8 cellular contexts compared by ENCODE assay signal in the genomic region with DNA sequence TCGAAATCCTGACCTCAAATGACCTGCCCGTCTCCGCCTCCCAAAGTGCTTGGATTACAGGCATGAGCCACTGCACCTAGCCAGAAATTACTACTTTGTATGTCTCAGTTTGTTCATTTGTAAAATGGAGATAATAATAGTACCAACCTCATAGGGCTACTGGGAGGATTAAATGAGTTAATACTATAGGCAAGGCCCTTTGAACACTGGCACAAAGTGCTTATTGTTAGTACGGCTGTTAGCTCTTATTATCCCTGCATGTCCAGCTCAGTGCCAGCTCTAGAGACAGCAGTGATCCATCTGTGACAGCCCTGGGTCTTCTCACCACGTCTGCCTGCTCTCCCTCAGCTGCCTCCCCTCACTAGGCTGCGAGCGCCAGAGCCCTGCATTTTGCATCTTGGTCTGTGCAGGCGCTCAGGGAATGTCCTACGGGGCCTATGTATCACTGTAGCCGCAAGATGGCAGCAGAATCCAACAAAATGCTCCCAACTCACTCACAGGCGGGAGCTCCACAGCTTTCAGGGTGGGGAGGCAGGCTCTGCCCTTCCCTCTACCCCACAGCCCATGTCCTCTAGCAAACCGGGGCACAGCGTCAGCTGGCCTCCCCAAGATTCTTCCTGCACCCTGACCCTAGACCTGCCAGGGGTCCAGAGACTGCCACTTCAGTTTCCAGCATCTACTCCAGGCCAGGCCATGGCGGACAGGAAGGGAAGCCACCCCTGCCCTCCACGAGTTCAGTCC. TPM values are rescaled to one million over a fixed set of nuclear protein-coding genes. Genes with fewer than 3 reads are reported as not detected.
DNase-seq lines count a peak whose midpoint lies in the region; ATAC-seq and TF ChIP-seq lines count a peak whose summit lies in the region.

No MANE protein-coding gene starts in this region.

- peak; percentile 95 for ATAC-seq in GM23338

- no peaks in the 10 kb centered on the region for H3K36me3 ChIP-seq in GM23338 (ENCODE audit: insufficient read depth)
- no peaks in the 10 kb centered on the region for H3K36me3 ChIP-seq in Karpas-422 (ENCODE audit: insufficient read depth, low read length)
- H3K36me3 ChIP-seq in SJCRH30 = no peaks in the 10 kb centered on the region
- H3K36me3 ChIP-seq in vagina = no peaks in the 10 kb centered on the region

- no peaks in the 10 kb centered on the region for H4K20me1 ChIP-seq in GM23338 (replicated peaks; ENCODE audit: insufficient read depth)
- H4K20me1 ChIP-seq in Karpas-422 (ENCODE audit: insufficient read depth, low read depth, low read length) = no peaks in the 10 kb centered on the region

- no peak for TF ChIP-seq POLR2A in vagina (IDR thresholded peaks at IDR 0.05)

- H3K9me3 Mint-ChIP-seq in GM23338 = no peaks in the 10 kb centered on the region

- no peaks in the 10 kb centered on the region for H3K79me2 ChIP-seq in GM23338 (replicated peaks; ENCODE audit: insufficient read depth)
- H3K79me2 ChIP-seq in Karpas-422 (ENCODE audit: low read length) = no peaks in the 10 kb centered on the region

- no peak overlapping the region for H3K9ac ChIP-seq in Karpas-422 (ENCODE audit: low read length)

- H3K27ac ChIP-seq in GM23338 (ENCODE audit: low read depth) = no peak overlapping the region
- H3K27ac ChIP-seq in Karpas-422 (ENCODE audit: low read length) = no peak overlapping the region
- no peak overlapping the region for H3K27ac ChIP-seq in SJCRH30
- H3K27ac ChIP-seq in vagina = no peak overlapping the region

- intact Hi-C loops in vagina (cut with DNase I) = loop anchor here (5.0 kb wide), 1 partner anchor 247 kb away; no protein-coding TSS in a partner anchor

- H3K9me2 ChIP-seq in GM23338 (ENCODE audit: insufficient read depth) (no peaks in the 10 kb centered on the region), Karpas-422 (replicated peaks; ENCODE audit: insufficient read depth, low read length) (no peaks in the 10 kb centered on the region)

- no peak overlapping the region for H3K4me3 ChIP-seq in GM23338
- no peak overlapping the region for H3K4me3 ChIP-seq in Karpas-422 (ENCODE audit: low read length)
- H3K4me3 ChIP-seq in SJCRH30 = no peak overlapping the region
- H3K4me3 ChIP-seq in vagina = no peak overlapping the region

- TF ChIP-seq CTCF in GM23338 (conservative IDR thresholded peaks at IDR 0.05; ENCODE audit: low read depth in 2 of 2) (peak; percentile 80 to 95), vagina (IDR thresholded peaks at IDR 0.05) (peak; percentile 43 to 90 (median 56))

- H3K27me3 Mint-ChIP-seq in GM23338 (ENCODE audit: insufficient read depth, low read depth, poor library complexity) = peaks cover 6% of the 10 kb centered on the region

- DNase-seq in GM04504 (ENCODE audit: low read depth) (peak; percentile 54), GM23338 (ENCODE audit: low spot score) (peak; percentile 92), Karpas-422 (peak; percentile 93), SJCRH30 (peak; percentile 78 to 93), glomerular endothelial cell (ENCODE audit: extremely low read depth, low read depth, low spot score) (peak; percentile 55), pons (ENCODE audit: low spot score) (peak; percentile 91), vagina (ENCODE audit: extremely low spot score in 2 of 2) (no peak)
- DNase-seq in activated naive CD4-positive, alpha-beta T cell treated with Interleukin-2 at 50 U/mL for 16 hours = peak; percentile 79

- H3K4me2 ChIP-seq in GM23338 = no peak overlapping the region
- H3K4me2 ChIP-seq in Karpas-422 (ENCODE audit: low read depth, low read length, poor library complexity, severe bottlenecking) = no peak overlapping the region

- H3K36me3 Mint-ChIP-seq in GM23338 (ENCODE audit: low read depth) = no peaks in the 10 kb centered on the region

- no peak overlapping the region for H3K27ac Mint-ChIP-seq in GM23338

- no peaks in the 10 kb centered on the region for H3F3A ChIP-seq in GM23338 (replicated peaks; ENCODE audit: low read depth)

- H3K27me3 ChIP-seq in GM23338 (ENCODE audit: insufficient read depth) (no peaks in the 10 kb centered on the region), Karpas-422 (ENCODE audit: low read length) (no peaks in the 10 kb centered on the region), SJCRH30 (no peaks in the 10 kb centered on the region), vagina (no peaks in the 10 kb centered on the region)

- H3K4me3 Mint-ChIP-seq in GM23338 = no peak overlapping the region

- peaks cover 26% of the 10 kb centered on the region for H3K4me1 Mint-ChIP-seq in GM23338

- H2AFZ ChIP-seq in GM23338 (0 out of 2 replicates have a peak overlapping the region, but pooled peaks have one; percentile 74), Karpas-422 (ENCODE audit: low read length) (no peak overlapping the region)

- H3K9me3 ChIP-seq in Karpas-422 (ENCODE audit: low read length) (no peaks in the 10 kb centered on the region), SJCRH30 (replicated peaks) (no peaks in the 10 kb centered on the region), vagina (no peaks in the 10 kb centered on the region)

- H3K4me1 ChIP-seq in GM23338 (ENCODE audit: insufficient read depth) (peaks cover 12% of the 10 kb centered on the region; the same call in 1 of the 2 replicates), Karpas-422 (ENCODE audit: low read length) (no peaks in the 10 kb centered on the region), SJCRH30 (peaks cover 9% of the 10 kb centered on the region; the same call in 1 of the 2 replicates), vagina (no peaks in the 10 kb centered on the region)

TF ChIP-seq in GM23338, 12 proteins besides CTCF, POLR2A, EP300 and RAD21 (continues in another document):
- TF ChIP-seq, protein P1, sequence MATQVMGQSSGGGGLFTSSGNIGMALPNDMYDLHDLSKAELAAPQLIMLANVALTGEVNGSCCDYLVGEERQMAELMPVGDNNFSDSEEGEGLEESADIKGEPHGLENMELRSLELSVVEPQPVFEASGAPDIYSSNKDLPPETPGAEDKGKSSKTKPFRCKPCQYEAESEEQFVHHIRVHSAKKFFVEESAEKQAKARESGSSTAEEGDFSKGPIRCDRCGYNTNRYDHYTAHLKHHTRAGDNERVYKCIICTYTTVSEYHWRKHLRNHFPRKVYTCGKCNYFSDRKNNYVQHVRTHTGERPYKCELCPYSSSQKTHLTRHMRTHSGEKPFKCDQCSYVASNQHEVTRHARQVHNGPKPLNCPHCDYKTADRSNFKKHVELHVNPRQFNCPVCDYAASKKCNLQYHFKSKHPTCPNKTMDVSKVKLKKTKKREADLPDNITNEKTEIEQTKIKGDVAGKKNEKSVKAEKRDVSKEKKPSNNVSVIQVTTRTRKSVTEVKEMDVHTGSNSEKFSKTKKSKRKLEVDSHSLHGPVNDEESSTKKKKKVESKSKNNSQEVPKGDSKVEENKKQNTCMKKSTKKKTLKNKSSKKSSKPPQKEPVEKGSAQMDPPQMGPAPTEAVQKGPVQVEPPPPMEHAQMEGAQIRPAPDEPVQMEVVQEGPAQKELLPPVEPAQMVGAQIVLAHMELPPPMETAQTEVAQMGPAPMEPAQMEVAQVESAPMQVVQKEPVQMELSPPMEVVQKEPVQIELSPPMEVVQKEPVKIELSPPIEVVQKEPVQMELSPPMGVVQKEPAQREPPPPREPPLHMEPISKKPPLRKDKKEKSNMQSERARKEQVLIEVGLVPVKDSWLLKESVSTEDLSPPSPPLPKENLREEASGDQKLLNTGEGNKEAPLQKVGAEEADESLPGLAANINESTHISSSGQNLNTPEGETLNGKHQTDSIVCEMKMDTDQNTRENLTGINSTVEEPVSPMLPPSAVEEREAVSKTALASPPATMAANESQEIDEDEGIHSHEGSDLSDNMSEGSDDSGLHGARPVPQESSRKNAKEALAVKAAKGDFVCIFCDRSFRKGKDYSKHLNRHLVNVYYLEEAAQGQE (IDR thresholded peaks at IDR 0.05; ENCODE audit: unreplicated experiment) = no peak
- TF ChIP-seq ZNF331 (CRISPR knock-in tag; IDR thresholded peaks at IDR 0.05; ENCODE audit: low read depth) (no peak), NANOG (IDR thresholded peaks at IDR 0.05; ENCODE audit: borderline replicate concordance) (no peak), CREB1 (CRISPR knock-in tag; IDR thresholded peaks at IDR 0.05; ENCODE audit: low read depth) (no peak), EZH2 (IDR thresholded peaks at IDR 0.05; ENCODE audit: low read depth, unreplicated experiment) (no peak)

RNA-seq across cellular contexts. Expression of gene AKNA, which starts 17.7 kb away (rescaled TPM):
- total RNA-seq in GM23338 (2014; rRNA removed; shearing (Covaris generic)) = 19.6 and 28.1 TPM in 2 replicates
- polyA plus RNA-seq in GM23338 (2016; fragmentation: Nextera tagmentation; extraction: Ambion mirVana) = 9.0 and 11.2 TPM in 2 replicates
- 77.9 and 122 TPM in 2 replicates for total RNA-seq in Karpas-422 (2014; rRNA removed; shearing (Covaris generic); ENCODE audit: low replicate concordance)
- 2.0 and 3.1 TPM in 2 replicates for total RNA-seq in SJCRH30 (2014; rRNA removed; shearing (Covaris generic))
- total RNA-seq in glomerular endothelial cell = 28.0 and 31.4 TPM in 2 replicates
- 55.0 TPM for total RNA-seq in vagina

Comparison
In these comparisons a context has a peak if more than half of its experiments do, and no peak if none do; other contexts are left out.
1. DNase-seq: peak in GM04504 (single experiment), GM23338 (single experiment), Karpas-422 (single experiment), SJCRH30 (2 of 2), activated naive CD4-positive, alpha-beta T cell treated with Interleukin-2 at 50 U/mL for 16 hours (single experiment), glomerular endothelial cell (single experiment) and pons (single experiment); none in vagina (0 of 2).